In the genomic region with DNA sequence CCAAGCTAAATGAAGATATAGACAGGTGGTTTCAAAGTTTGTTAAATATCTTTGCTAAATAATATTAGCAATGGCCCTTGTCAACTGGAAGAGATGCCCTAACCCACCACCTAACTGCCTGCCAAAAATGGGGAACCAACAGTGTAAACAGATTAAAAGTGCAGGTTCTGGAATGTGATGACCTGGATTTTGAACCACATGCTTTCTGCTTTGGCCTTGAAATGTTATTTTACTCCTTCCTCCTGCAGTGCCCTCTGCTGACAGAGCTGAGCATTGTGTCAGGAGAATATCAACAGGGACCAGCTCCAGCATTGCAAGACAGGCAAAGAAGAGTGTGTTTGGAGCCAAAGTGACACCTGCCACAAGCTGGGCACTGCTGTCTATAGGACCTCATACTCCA, we compare ENCODE assay signal across 1 cellular context.
TF ChIP-seq lines count a peak whose summit lies in the region.

No MANE protein-coding gene starts in this region.

TF ChIP-seq in HepG2, 621 proteins besides CTCF, POLR2A, EP300 and RAD21 (continued from another document and continues in another):
- TF ChIP-seq, protein P1, sequence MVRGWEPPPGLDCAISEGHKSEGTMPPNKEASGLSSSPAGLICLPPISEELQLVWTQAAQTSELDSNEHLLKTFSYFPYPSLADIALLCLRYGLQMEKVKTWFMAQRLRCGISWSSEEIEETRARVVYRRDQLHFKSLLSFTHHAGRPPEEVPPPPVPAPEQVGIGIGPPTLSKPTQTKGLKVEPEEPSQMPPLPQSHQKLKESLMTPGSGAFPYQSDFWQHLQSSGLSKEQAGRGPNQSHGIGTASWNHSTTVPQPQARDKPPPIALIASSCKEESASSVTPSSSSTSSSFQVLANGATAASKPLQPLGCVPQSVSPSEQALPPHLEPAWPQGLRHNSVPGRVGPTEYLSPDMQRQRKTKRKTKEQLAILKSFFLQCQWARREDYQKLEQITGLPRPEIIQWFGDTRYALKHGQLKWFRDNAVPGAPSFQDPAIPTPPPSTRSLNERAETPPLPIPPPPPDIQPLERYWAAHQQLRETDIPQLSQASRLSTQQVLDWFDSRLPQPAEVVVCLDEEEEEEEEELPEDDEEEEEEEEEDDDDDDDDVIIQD (CRISPR knock-in tag; IDR thresholded peaks at IDR 0.05; ENCODE audit: low read depth) = peak; percentile 85
- TF ChIP-seq, protein P2, sequence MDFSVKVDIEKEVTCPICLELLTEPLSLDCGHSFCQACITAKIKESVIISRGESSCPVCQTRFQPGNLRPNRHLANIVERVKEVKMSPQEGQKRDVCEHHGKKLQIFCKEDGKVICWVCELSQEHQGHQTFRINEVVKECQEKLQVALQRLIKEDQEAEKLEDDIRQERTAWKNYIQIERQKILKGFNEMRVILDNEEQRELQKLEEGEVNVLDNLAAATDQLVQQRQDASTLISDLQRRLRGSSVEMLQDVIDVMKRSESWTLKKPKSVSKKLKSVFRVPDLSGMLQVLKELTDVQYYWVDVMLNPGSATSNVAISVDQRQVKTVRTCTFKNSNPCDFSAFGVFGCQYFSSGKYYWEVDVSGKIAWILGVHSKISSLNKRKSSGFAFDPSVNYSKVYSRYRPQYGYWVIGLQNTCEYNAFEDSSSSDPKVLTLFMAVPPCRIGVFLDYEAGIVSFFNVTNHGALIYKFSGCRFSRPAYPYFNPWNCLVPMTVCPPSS (IDR thresholded peaks at IDR 0.05) = no peak
- TF ChIP-seq ERF (CRISPR knock-in tag; IDR thresholded peaks at IDR 0.05) (no peak), TCF12 (IDR thresholded peaks at IDR 0.05) (no peak), TCF12 (CRISPR knock-in tag; IDR thresholded peaks at IDR 0.05) (no peak), ZNF883 (CRISPR knock-in tag; IDR thresholded peaks at IDR 0.05; ENCODE audit: not compliant biosample characterization) (no peak), ETV6 (CRISPR knock-in tag; conservative IDR thresholded peaks at IDR 0.05) (no peak), ZNF205 (CRISPR knock-in tag; IDR thresholded peaks at IDR 0.05) (no peak), U2AF1 (optimal IDR thresholded peaks at IDR 0.05; ENCODE audit: low read depth, low read length) (no peak), FOSL2 (CRISPR knock-in tag; IDR thresholded peaks at IDR 0.05) (peak; percentile 47), ZNF263 (CRISPR knock-in tag; IDR thresholded peaks at IDR 0.05) (no peak), JUN (CRISPR knock-in tag; IDR thresholded peaks at IDR 0.05) (no peak), NR2F6 (IDR thresholded peaks at IDR 0.05) (no peak), NR2F6 (CRISPR knock-in tag; IDR thresholded peaks at IDR 0.05) (peak; percentile 27; the same call in 1 of the 2 replicates), ZNF790 (CRISPR knock-in tag; IDR thresholded peaks at IDR 0.05; ENCODE audit: borderline replicate concordance) (no peak), ZNF274 (CRISPR knock-in tag; IDR thresholded peaks at IDR 0.05) (no peak), ZFYVE20 (CRISPR knock-in tag; IDR thresholded peaks at IDR 0.05; ENCODE audit: borderline replicate concordance, low read depth) (no peak), SALL1 (CRISPR knock-in tag; IDR thresholded peaks at IDR 0.05) (0 out of 2 replicates have a peak, but pooled peaks have one; percentile 18), POLR2AphosphoS5 (IDR thresholded peaks at IDR 0.05; ENCODE audit: low read depth, low read length) (no peak), PRPF4 (IDR thresholded peaks at IDR 0.05; ENCODE audit: low read depth, low read length, poor library complexity, severe bottlenecking) (no peak), HMG20B (CRISPR knock-in tag; conservative IDR thresholded peaks at IDR 0.05) (no peak), ZSCAN20 (CRISPR knock-in tag; IDR thresholded peaks at IDR 0.05; ENCODE audit: borderline replicate concordance) (no peak), ZNF331 (CRISPR knock-in tag; IDR thresholded peaks at IDR 0.05) (0 out of 2 replicates have a peak, but pooled peaks have one; percentile 19), HNF4A (CRISPR knock-in tag; IDR thresholded peaks at IDR 0.05) (peak; percentile 81), XBP1 (CRISPR knock-in tag; IDR thresholded peaks at IDR 0.05) (no peak), HNRNPLL (IDR thresholded peaks at IDR 0.05; ENCODE audit: low read depth, low read length, poor library complexity, severe bottlenecking) (no peak), BRCA1 (CRISPR knock-in tag; IDR thresholded peaks at IDR 0.05) (no peak), FOXA1 (IDR thresholded peaks at IDR 0.05) (no peak), FOXA1 (CRISPR knock-in tag; IDR thresholded peaks at IDR 0.05) (peak; percentile 65), ZNF644 (CRISPR knock-in tag; IDR thresholded peaks at IDR 0.05; ENCODE audit: low read depth) (peak; percentile 58; the same call in 1 of the 2 replicates), SMC3 (IDR thresholded peaks at IDR 0.05; ENCODE audit: low read length) (peak; percentile 83), MAFK (conservative IDR thresholded peaks at IDR 0.05 in 1 of 2, IDR thresholded peaks at IDR 0.05 in 1 of 2; ENCODE audit: low read length in 2 of 2) (peak; percentile 17 to 50; a peak in 2 of 4 replicates), ESRRA (CRISPR knock-in tag; IDR thresholded peaks at IDR 0.05; ENCODE audit: low read depth) (0 out of 2 replicates have a peak, but pooled peaks have one; percentile 21), PCBP1 (IDR thresholded peaks at IDR 0.05; ENCODE audit: borderline replicate concordance, low read depth, low read length) (no peak), ISL2 (CRISPR knock-in tag; IDR thresholded peaks at IDR 0.05) (no peak)
- TF ChIP-seq, protein P3, sequence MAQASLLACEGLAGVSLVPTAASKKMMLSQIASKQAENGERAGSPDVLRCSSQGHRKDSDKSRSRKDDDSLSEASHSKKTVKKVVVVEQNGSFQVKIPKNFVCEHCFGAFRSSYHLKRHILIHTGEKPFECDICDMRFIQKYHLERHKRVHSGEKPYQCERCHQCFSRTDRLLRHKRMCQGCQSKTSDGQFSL (CRISPR knock-in tag; IDR thresholded peaks at IDR 0.05) = no peak
- TF ChIP-seq, protein P4, sequence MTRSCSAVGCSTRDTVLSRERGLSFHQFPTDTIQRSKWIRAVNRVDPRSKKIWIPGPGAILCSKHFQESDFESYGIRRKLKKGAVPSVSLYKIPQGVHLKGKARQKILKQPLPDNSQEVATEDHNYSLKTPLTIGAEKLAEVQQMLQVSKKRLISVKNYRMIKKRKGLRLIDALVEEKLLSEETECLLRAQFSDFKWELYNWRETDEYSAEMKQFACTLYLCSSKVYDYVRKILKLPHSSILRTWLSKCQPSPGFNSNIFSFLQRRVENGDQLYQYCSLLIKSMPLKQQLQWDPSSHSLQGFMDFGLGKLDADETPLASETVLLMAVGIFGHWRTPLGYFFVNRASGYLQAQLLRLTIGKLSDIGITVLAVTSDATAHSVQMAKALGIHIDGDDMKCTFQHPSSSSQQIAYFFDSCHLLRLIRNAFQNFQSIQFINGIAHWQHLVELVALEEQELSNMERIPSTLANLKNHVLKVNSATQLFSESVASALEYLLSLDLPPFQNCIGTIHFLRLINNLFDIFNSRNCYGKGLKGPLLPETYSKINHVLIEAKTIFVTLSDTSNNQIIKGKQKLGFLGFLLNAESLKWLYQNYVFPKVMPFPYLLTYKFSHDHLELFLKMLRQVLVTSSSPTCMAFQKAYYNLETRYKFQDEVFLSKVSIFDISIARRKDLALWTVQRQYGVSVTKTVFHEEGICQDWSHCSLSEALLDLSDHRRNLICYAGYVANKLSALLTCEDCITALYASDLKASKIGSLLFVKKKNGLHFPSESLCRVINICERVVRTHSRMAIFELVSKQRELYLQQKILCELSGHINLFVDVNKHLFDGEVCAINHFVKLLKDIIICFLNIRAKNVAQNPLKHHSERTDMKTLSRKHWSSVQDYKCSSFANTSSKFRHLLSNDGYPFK (CRISPR knock-in tag; IDR thresholded peaks at IDR 0.05; ENCODE audit: borderline replicate concordance) = no peak
- TF ChIP-seq, protein P5, sequence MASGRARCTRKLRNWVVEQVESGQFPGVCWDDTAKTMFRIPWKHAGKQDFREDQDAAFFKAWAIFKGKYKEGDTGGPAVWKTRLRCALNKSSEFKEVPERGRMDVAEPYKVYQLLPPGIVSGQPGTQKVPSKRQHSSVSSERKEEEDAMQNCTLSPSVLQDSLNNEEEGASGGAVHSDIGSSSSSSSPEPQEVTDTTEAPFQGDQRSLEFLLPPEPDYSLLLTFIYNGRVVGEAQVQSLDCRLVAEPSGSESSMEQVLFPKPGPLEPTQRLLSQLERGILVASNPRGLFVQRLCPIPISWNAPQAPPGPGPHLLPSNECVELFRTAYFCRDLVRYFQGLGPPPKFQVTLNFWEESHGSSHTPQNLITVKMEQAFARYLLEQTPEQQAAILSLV (CRISPR knock-in tag; IDR thresholded peaks at IDR 0.05; ENCODE audit: borderline replicate concordance) = no peak
- TF ChIP-seq, protein P6, sequence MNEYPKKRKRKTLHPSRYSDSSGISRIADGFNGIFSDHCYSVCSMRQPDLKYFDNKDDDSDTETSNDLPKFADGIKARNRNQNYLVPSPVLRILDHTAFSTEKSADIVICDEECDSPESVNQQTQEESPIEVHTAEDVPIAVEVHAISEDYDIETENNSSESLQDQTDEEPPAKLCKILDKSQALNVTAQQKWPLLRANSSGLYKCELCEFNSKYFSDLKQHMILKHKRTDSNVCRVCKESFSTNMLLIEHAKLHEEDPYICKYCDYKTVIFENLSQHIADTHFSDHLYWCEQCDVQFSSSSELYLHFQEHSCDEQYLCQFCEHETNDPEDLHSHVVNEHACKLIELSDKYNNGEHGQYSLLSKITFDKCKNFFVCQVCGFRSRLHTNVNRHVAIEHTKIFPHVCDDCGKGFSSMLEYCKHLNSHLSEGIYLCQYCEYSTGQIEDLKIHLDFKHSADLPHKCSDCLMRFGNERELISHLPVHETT (CRISPR knock-in tag; conservative IDR thresholded peaks at IDR 0.05) = no peak
- TF ChIP-seq, protein P7, sequence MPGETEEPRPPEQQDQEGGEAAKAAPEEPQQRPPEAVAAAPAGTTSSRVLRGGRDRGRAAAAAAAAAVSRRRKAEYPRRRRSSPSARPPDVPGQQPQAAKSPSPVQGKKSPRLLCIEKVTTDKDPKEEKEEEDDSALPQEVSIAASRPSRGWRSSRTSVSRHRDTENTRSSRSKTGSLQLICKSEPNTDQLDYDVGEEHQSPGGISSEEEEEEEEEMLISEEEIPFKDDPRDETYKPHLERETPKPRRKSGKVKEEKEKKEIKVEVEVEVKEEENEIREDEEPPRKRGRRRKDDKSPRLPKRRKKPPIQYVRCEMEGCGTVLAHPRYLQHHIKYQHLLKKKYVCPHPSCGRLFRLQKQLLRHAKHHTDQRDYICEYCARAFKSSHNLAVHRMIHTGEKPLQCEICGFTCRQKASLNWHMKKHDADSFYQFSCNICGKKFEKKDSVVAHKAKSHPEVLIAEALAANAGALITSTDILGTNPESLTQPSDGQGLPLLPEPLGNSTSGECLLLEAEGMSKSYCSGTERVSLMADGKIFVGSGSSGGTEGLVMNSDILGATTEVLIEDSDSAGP (CRISPR knock-in tag; IDR thresholded peaks at IDR 0.05; ENCODE audit: borderline replicate concordance) = no peak
- TF ChIP-seq, protein P8, sequence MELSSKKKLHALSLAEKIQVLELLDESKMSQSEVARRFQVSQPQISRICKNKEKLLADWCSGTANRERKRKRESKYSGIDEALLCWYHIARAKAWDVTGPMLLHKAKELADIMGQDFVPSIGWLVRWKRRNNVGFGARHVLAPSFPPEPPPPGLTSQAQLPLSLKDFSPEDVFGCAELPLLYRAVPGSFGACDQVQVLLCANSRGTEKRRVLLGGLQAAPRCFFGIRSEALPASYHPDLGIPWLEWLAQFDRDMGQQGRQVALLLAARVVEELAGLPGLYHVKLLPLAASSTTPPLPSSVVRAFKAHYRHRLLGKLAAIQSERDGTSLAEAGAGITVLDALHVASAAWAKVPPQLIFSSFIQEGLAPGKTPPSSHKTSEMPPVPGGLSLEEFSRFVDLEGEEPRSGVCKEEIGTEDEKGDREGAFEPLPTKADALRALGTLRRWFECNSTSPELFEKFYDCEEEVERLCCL (CRISPR knock-in tag; IDR thresholded peaks at IDR 0.05; ENCODE audit: borderline replicate concordance) = no peak
- TF ChIP-seq, protein P9, sequence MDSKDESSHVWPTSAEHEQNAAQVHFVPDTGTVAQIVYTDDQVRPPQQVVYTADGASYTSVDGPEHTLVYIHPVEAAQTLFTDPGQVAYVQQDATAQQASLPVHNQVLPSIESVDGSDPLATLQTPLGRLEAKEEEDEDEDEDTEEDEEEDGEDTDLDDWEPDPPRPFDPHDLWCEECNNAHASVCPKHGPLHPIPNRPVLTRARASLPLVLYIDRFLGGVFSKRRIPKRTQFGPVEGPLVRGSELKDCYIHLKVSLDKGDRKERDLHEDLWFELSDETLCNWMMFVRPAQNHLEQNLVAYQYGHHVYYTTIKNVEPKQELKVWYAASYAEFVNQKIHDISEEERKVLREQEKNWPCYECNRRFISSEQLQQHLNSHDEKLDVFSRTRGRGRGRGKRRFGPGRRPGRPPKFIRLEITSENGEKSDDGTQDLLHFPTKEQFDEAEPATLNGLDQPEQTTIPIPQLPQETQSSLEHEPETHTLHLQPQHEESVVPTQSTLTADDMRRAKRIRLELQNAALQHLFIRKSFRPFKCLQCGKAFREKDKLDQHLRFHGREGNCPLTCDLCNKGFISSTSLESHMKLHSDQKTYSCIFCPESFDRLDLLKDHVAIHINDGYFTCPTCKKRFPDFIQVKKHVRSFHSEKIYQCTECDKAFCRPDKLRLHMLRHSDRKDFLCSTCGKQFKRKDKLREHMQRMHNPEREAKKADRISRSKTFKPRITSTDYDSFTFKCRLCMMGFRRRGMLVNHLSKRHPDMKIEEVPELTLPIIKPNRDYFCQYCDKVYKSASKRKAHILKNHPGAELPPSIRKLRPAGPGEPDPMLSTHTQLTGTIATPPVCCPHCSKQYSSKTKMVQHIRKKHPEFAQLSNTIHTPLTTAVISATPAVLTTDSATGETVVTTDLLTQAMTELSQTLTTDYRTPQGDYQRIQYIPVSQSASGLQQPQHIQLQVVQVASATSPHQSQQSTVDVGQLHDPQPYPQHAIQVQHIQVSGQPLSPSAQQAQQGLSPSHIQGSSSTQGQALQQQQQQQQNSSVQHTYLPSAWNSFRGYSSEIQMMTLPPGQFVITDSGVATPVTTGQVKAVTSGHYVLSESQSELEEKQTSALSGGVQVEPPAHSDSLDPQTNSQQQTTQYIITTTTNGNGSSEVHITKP (CRISPR knock-in tag; IDR thresholded peaks at IDR 0.05; ENCODE audit: low read depth) = no peak
- TF ChIP-seq, protein P10, sequence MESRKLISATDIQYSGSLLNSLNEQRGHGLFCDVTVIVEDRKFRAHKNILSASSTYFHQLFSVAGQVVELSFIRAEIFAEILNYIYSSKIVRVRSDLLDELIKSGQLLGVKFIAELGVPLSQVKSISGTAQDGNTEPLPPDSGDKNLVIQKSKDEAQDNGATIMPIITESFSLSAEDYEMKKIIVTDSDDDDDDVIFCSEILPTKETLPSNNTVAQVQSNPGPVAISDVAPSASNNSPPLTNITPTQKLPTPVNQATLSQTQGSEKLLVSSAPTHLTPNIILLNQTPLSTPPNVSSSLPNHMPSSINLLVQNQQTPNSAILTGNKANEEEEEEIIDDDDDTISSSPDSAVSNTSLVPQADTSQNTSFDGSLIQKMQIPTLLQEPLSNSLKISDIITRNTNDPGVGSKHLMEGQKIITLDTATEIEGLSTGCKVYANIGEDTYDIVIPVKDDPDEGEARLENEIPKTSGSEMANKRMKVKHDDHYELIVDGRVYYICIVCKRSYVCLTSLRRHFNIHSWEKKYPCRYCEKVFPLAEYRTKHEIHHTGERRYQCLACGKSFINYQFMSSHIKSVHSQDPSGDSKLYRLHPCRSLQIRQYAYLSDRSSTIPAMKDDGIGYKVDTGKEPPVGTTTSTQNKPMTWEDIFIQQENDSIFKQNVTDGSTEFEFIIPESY (CRISPR knock-in tag; IDR thresholded peaks at IDR 0.05) = no peak
